Comparison of ENCODE assay signal across 16 cellular contexts in the genomic region with DNA sequence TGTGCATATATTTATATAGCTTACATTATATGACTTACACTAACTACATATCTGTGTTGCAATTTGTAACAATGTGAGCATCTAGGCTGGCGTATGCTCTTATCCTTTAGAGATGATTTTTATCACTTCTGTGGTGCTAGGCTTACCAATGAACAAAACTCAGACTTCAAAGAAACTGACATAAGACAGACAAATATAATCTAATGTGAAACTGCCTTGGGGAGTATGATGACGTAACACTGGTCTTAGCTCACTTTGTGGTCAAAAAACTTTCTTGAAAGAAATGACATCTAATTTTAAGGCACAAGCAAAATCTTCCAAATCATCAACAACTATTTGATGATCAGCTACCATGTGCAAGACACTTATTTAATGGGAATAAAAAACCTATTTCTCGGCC.
"Had no signal": no experiment of that assay in that cellular context is flagged by ENCODE, and none has a peak within 500 bp of the region (broad histone marks: within the 10 kb centered on the region; RNA-seq: fewer than 3 reads in every experiment).

No MANE protein-coding gene starts in this region.

- H3K9me3 ChIP-seq: gastroesophageal sphincter, prostate gland, right lobe of liver, suprapubic skin, upper lobe of left lung had no signal

- DNase-seq: activated CD4-positive, alpha-beta T cell treated with anti-CD3 and anti-CD28 coated beads, Interleukin-2, amount 50 U/mL, for 4 hours; activated CD4-positive, CD25-positive, alpha-beta regulatory T cell treated with anti-CD3 and anti-CD28 coated beads, Interleukin-2, amount 50 U/mL, for 72 hours; activated effector memory CD4-positive, alpha-beta T cell treated with Interleukin-2 at 50 U/mL for 16 hours; activated T-cell treated with anti-CD3 and anti-CD28 coated beads, Interleukin-2, amount 50 U/mL, for 24 hours; amniotic stem cell; kidney; left ventricle myocardium inferior; mesendoderm; right lobe of liver; stimulated activated CD4-positive, alpha-beta T cell treated with anti-CD3 and anti-CD28 coated beads, Interleukin-2, amount 100 ng/mL, for 24 hours; stimulated activated naive CD4-positive, alpha-beta T cell; upper lobe of left lung had no signal

- H3K4me3 ChIP-seq: esophagus muscularis mucosa, gastroesophageal sphincter, left ventricle myocardium inferior, prostate gland, right lobe of liver, suprapubic skin, upper lobe of left lung had no signal

- H3K4me1 ChIP-seq: esophagus muscularis mucosa, gastroesophageal sphincter, left ventricle myocardium inferior, prostate gland, right lobe of liver, suprapubic skin, upper lobe of left lung had no signal

- ATAC-seq: gastroesophageal sphincter, right lobe of liver had no signal

- H3K27ac ChIP-seq: esophagus muscularis mucosa, gastroesophageal sphincter, left ventricle myocardium inferior, prostate gland, right lobe of liver, suprapubic skin, upper lobe of left lung had no signal

- H3K36me3 ChIP-seq: esophagus muscularis mucosa, left ventricle myocardium inferior, prostate gland, suprapubic skin, upper lobe of left lung had no signal

- H3K27me3 ChIP-seq: esophagus muscularis mucosa, gastroesophageal sphincter, right lobe of liver, suprapubic skin, upper lobe of left lung had no signal
